14 cellular contexts compared by ENCODE assay signal in genomic region chr2:160077912-160078585, GRCh38. TPM values are rescaled to one million over a fixed set of nuclear protein-coding genes. Genes with fewer than 3 reads are reported as not detected.
A peak's percentile ranks its signal among the peaks of the same experiment; 100 is the strongest.
DNase-seq lines count a peak whose midpoint lies in the region; FAIRE-seq and TF ChIP-seq lines count a peak whose summit lies in the region.
"Had no signal": no experiment of that assay in that cellular context is flagged by ENCODE, and none has a peak within 500 bp of the region (broad histone marks: within the 10 kb centered on the region; RNA-seq: fewer than 3 reads in every experiment).

No MANE protein-coding gene starts in this region.

- in situ Hi-C loops in transverse colon (cut with MboI; ENCODE audit: low pct_ligation_motif_present in 1 of 4, low pct_unique_long_range_greater_than_20kb in 1 of 4, low sequenced_read_pairs in 3 of 4), result loop anchor here in 2 of 4 donors (25.0 kb wide), 2 partner anchors 884 to 934 kb away; no protein-coding TSS in a partner anchor

- 0 out of 2 replicates have a peak overlapping the region, but pooled peaks have one; percentile 30 for H3K4me2 ChIP-seq in PC-9

- no peak for TF ChIP-seq POLR2A in transverse colon (IDR thresholded peaks at IDR 0.05)
- TF ChIP-seq POLR2A in GM12892 (IDR thresholded peaks at IDR 0.05; ENCODE audit: low read depth, low read length), result no peak

- no peak for FAIRE-seq in GM12892 (lab: Jason Lieb, UNC)
- FAIRE-seq: HepG2 had no signal

- no peak overlapping the region for H2AFZ ChIP-seq in PC-9

- no peaks in the 10 kb centered on the region for H3K9me2 ChIP-seq in PC-9 (ENCODE audit: insufficient read depth)

- TF ChIP-seq CTCF in PC-9 (conservative IDR thresholded peaks at IDR 0.05), result no peak
- TF ChIP-seq CTCF in epithelial cell of proximal tubule (conservative IDR thresholded peaks at IDR 0.05; ENCODE audit: low read depth, low read length), result no peak
- TF ChIP-seq CTCF in transverse colon (IDR thresholded peaks at IDR 0.05), result no peak
- no peak for TF ChIP-seq CTCF in GM10266 (IDR thresholded peaks at IDR 0.05; ENCODE audit: control insufficient read depth, insufficient read depth, low read depth, missing control alignments)
- TF ChIP-seq CTCF in left ventricle myocardium inferior (IDR thresholded peaks at IDR 0.05; ENCODE audit: borderline replicate concordance), result no peak

- H3K79me2 ChIP-seq in PC-9 (ENCODE audit: low read depth), result no peaks in the 10 kb centered on the region

- WGBS in transverse colon (ENCODE audit: low coverage in 1 of 2), 2 donors, result 36 to 56% methylated on average over 2 to 3 of the region's 3 CpGs

- no peaks in the 10 kb centered on the region for H4K20me1 ChIP-seq in PC-9 (ENCODE audit: insufficient read depth)

- H3F3A ChIP-seq in PC-9 (ENCODE audit: insufficient read depth, low read depth), result no peaks in the 10 kb centered on the region

- no peak for TF ChIP-seq EP300 in transverse colon (IDR thresholded peaks at IDR 0.05; ENCODE audit: low read depth)

- H3K4me1 ChIP-seq in PC-9 (replicated peaks; ENCODE audit: insufficient read depth) (peaks cover 10% of the 10 kb centered on the region), transverse colon (peaks cover 0 to 43% (median 13%) of the 10 kb centered on the region in 4 donors), left ventricle myocardium inferior (no peaks in the 10 kb centered on the region)
- H3K4me1 ChIP-seq: BE2C had no signal

- H3K9me3 ChIP-seq in PC-9 (ENCODE audit: insufficient read depth, low read depth) (no peaks in the 10 kb centered on the region), transverse colon (no peaks in the 10 kb centered on the region), left ventricle myocardium inferior (replicated peaks) (peaks cover 6% of the 10 kb centered on the region)
- H3K9me3 ChIP-seq: BE2C had no signal

- H3K4me3 ChIP-seq in PC-9 (no peak overlapping the region), epithelial cell of proximal tubule (ENCODE audit: low read depth, low read length) (no peak overlapping the region), transverse colon (no peak overlapping the region), left ventricle myocardium inferior (no peak overlapping the region)

- H3K27me3 ChIP-seq in PC-9 (ENCODE audit: insufficient read depth, low read depth) (no peaks in the 10 kb centered on the region), transverse colon (no peaks in the 10 kb centered on the region), left ventricle myocardium inferior (ENCODE audit: low read depth) (no peaks in the 10 kb centered on the region)
- H3K27me3 ChIP-seq: BE2C had no signal

- H3K36me3 ChIP-seq in PC-9 (ENCODE audit: low read depth) (no peaks in the 10 kb centered on the region), transverse colon (no peaks in the 10 kb centered on the region), left ventricle myocardium inferior (no peaks in the 10 kb centered on the region)
- H3K36me3 ChIP-seq: BE2C had no signal

- POLR2A ChIA-PET in PC-9 (lab: Charles Lee; ENCODE audit: unreplicated experiment), result interaction anchor here (0.6 kb wide), 1 partner anchor 246 kb away, joined by 9 read pairs; no protein-coding TSS in a partner anchor

- BruUV-seq in PC-9 (replicated peaks; lab: Mats Ljungman, UMichigan), result no TSS peak

- H3K27ac ChIP-seq in PC-9, result no peak overlapping the region
- peak overlapping the region; percentile 62 to 75 (median 65) for H3K27ac ChIP-seq in transverse colon
- no peak overlapping the region for H3K27ac ChIP-seq in left ventricle myocardium inferior (replicated peaks)

- intact Hi-C loops in PC-9 (cut with micrococcal nuclease; ENCODE audit: unreplicated experiment) (no loop called here), transverse colon (cut with DNase I; ENCODE audit: low total_unique reads) (no loop called here), left ventricle myocardium inferior (cut with micrococcal nuclease) (no loop called here)

- DNase-seq in PC-9 (peak in 1 of 2 experiments; percentile 54), epithelial cell of proximal tubule (ENCODE audit: low read depth) (peak; percentile 12), mucosa of gallbladder (ENCODE audit: low spot score) (peak; percentile 28), transverse colon (no peak), GM10266 (ENCODE audit: extremely low spot score) (no peak), left ventricle myocardium inferior (no peak), GM12892 (ENCODE audit: insufficient read length) (no peak)
- DNase-seq: BE2C; CD8-positive, alpha-beta T cell; HFFc6; NCI-H187 treated with DMSO at 0.1 percent for 48 hours; NCI-H510A; SHP77 treated with DMSO at 0.1 percent for 48 hours had no signal

- CTCF ChIA-PET in PC-9 (lab: Charles Lee), result no interaction called here

RNA-seq across cellular contexts. Expression of gene PLA2R1, which starts 15.6 kb away (rescaled TPM):
- 0.33 and 0.40 TPM in 2 replicates for total RNA-seq in PC-9 (2021)
- 1.3 and 3.6 TPM in 2 replicates for total RNA-seq in epithelial cell of proximal tubule
- total RNA-seq in mucosa of gallbladder, result 45.0 TPM
- total RNA-seq in transverse colon, result 10 to 100 TPM in 3 of 4 donors, 1 to 10 TPM in 1; 1.4 to 18.2 (median 14.6) TPM
- total RNA-seq in left ventricle myocardium inferior, result 2.3 TPM
- 0.02 TPM for polyA plus RNA-seq in GM12892 (2012; ENCODE audit: missing spikeins)
- total RNA-seq: CD8-positive, alpha-beta T cell; HepG2 had no signal
- polyA plus RNA-seq: HepG2 had no signal

Comparison
In these comparisons a context has a peak if more than half of its experiments do, and no peak if none do; other contexts are left out.
1. DNase-seq: peak in epithelial cell of proximal tubule (single experiment) and mucosa of gallbladder (single experiment); none in transverse colon (single experiment), GM10266 (single experiment), left ventricle myocardium inferior (single experiment) and GM12892 (single experiment).
2. H3K27ac ChIP-seq: peak in transverse colon (4 of 4); none in PC-9 (single experiment) and left ventricle myocardium inferior (single experiment).